In genomic region chr22:19800306-19800705, GRCh38 we compare ENCODE assay signal across 2 cellular contexts.
TF ChIP-seq lines count a peak whose summit lies in the region.

No MANE protein-coding gene starts in this region.

TF ChIP-seq in SK-N-SH, 30 proteins besides CTCF, POLR2A, EP300 and RAD21 (continued from another document):
- TF ChIP-seq USF1 (IDR thresholded peaks at IDR 0.05; ENCODE audit: borderline replicate concordance, low read depth): no peak
- no peak for TF ChIP-seq EZH2phosphoT487 (IDR thresholded peaks at IDR 0.05; ENCODE audit: borderline replicate concordance, low read depth)
- TF ChIP-seq NFIC (IDR thresholded peaks at IDR 0.05; ENCODE audit: borderline replicate concordance): no peak
- no peak for TF ChIP-seq CHD2 (IDR thresholded peaks at IDR 0.05; ENCODE audit: low read length, partially characterized antibody)
- no peak for TF ChIP-seq REST (IDR thresholded peaks at IDR 0.05; ENCODE audit: low read depth, low read length)
- no peak for TF ChIP-seq RCOR1 (IDR thresholded peaks at IDR 0.05; ENCODE audit: low read length)
- TF ChIP-seq FOXM1 (IDR thresholded peaks at IDR 0.05; ENCODE audit: low read depth): no peak
- no peak for TF ChIP-seq RFX5 (IDR thresholded peaks at IDR 0.05; ENCODE audit: low read length)
- no peak for TF ChIP-seq ZBTB33 (IDR thresholded peaks at IDR 0.05; ENCODE audit: borderline replicate concordance, low read depth)
- no peak for TF ChIP-seq YY1 (IDR thresholded peaks at IDR 0.05; ENCODE audit: low read depth)
- no peak for TF ChIP-seq GABPA (IDR thresholded peaks at IDR 0.05; ENCODE audit: low read depth)

TF ChIP-seq in SK-N-SH treated with all-trans-retinoic acid at 6 μM for 48 hours, 23 proteins besides CTCF, POLR2A, EP300 and RAD21 (continued from another document):
- TF ChIP-seq CREB5 (CRISPR knock-in tag; IDR thresholded peaks at IDR 0.05; ENCODE audit: low read depth) (no peak), CSDC2 (CRISPR knock-in tag; IDR thresholded peaks at IDR 0.05) (no peak), PATZ1 (CRISPR knock-in tag; IDR thresholded peaks at IDR 0.05; ENCODE audit: borderline replicate concordance) (no peak), ZNF565 (CRISPR knock-in tag; conservative IDR thresholded peaks at IDR 0.05; ENCODE audit: low read depth) (no peak), GLIS3 (CRISPR knock-in tag; IDR thresholded peaks at IDR 0.05) (no peak), PPARA (CRISPR knock-in tag; IDR thresholded peaks at IDR 0.05; ENCODE audit: borderline replicate concordance) (no peak), TOX (CRISPR knock-in tag; IDR thresholded peaks at IDR 0.05; ENCODE audit: borderline replicate concordance) (no peak), ZNF70 (CRISPR knock-in tag; IDR thresholded peaks at IDR 0.05) (no peak), OSR1 (CRISPR knock-in tag; IDR thresholded peaks at IDR 0.05) (no peak), RARB (CRISPR knock-in tag; IDR thresholded peaks at IDR 0.05) (no peak)
